21 cellular contexts compared by ENCODE assay signal in genomic region chr6:42263165-42263852, GRCh38. TPM values are rescaled to one million over a fixed set of nuclear protein-coding genes. Genes with fewer than 3 reads are reported as not detected.
DNase-seq lines count a peak whose midpoint lies in the region; ATAC-seq and TF ChIP-seq lines count a peak whose summit lies in the region.
"Had no signal": no experiment of that assay in that cellular context is flagged by ENCODE, and none has a peak within 500 bp of the region (broad histone marks: within the 10 kb centered on the region; RNA-seq: fewer than 3 reads in every experiment).

No MANE protein-coding gene starts in this region.

- peaks cover 8% of the 10 kb centered on the region for H3K4me1 Mint-ChIP-seq in activated CD4-positive, alpha-beta T cell treated with anti-CD3 and anti-CD28 coated beads, Interleukin-2, amount 10 ng/mL, durations not matched to agents 24 days and 14 days
- H3K4me1 Mint-ChIP-seq in endothelial cell (ENCODE audit: unreplicated experiment) (peaks cover 15% of the 10 kb centered on the region), neural crest cell (peaks cover 10% of the 10 kb centered on the region)
- H3K4me1 Mint-ChIP-seq: activated CD4-positive, alpha-beta T cell treated with anti-CD3 and anti-CD28 coated beads for 36 hours had no signal

- H3K27ac Mint-ChIP-seq in activated CD4-positive, alpha-beta T cell treated with anti-CD3 and anti-CD28 coated beads, Interleukin-2, amount 10 ng/mL, durations not matched to agents 24 days and 14 days = peak overlapping the region; percentile 41
- H3K27ac Mint-ChIP-seq in endothelial cell (ENCODE audit: unreplicated experiment) (peak overlapping the region; percentile 57), neural crest cell (ENCODE audit: unreplicated experiment) (peak overlapping the region; percentile 78)
- H3K27ac Mint-ChIP-seq: activated CD4-positive, alpha-beta T cell treated with anti-CD3 and anti-CD28 coated beads for 36 hours; activated naive CD8-positive, alpha-beta T cell; stimulated activated naive CD8-positive, alpha-beta T cell treated with anti-CD3 and anti-CD28 coated beads, Interleukin-15, Interleukin-2, amounts not matched to agents 100 ng/mL and 50 ng/mL, for 24 hours had no signal

- CTCF ChIA-PET in RWPE1 (lab: Yijun Ruan, JAX) = interaction anchor here (0.6 to 0.7 kb wide), 2 partner anchors 96 to 285 kb away, joined by 3 to 4 read pairs; no protein-coding TSS in a partner anchor

- no peaks in the 10 kb centered on the region for H3K9me3 Mint-ChIP-seq in activated CD4-positive, alpha-beta T cell treated with anti-CD3 and anti-CD28 coated beads, Interleukin-2, amount 10 ng/mL, durations not matched to agents 24 days and 14 days
- H3K9me3 Mint-ChIP-seq in endothelial cell (ENCODE audit: unreplicated experiment) = no peaks in the 10 kb centered on the region
- H3K9me3 Mint-ChIP-seq in neural crest cell = no peaks in the 10 kb centered on the region
- H3K9me3 Mint-ChIP-seq: stimulated activated naive CD8-positive, alpha-beta T cell treated with anti-CD3 and anti-CD28 coated beads, Interleukin-15, Interleukin-2, amounts not matched to agents 100 ng/mL and 50 ng/mL, for 24 hours had no signal

- no peaks in the 10 kb centered on the region for H3K27me3 Mint-ChIP-seq in activated CD4-positive, alpha-beta T cell treated with anti-CD3 and anti-CD28 coated beads, Interleukin-2, amount 10 ng/mL, durations not matched to agents 24 days and 14 days
- H3K27me3 Mint-ChIP-seq in endothelial cell (ENCODE audit: unreplicated experiment) = peaks cover 3% of the 10 kb centered on the region
- H3K27me3 Mint-ChIP-seq in neural crest cell (ENCODE audit: low read depth) = no peaks in the 10 kb centered on the region
- H3K27me3 Mint-ChIP-seq: activated CD4-positive, alpha-beta T cell treated with anti-CD3 and anti-CD28 coated beads for 36 hours; activated naive CD8-positive, alpha-beta T cell; stimulated activated naive CD8-positive, alpha-beta T cell treated with anti-CD3 and anti-CD28 coated beads, Interleukin-15, Interleukin-2, amounts not matched to agents 100 ng/mL and 50 ng/mL, for 24 hours had no signal

- POLR2A ChIA-PET in RWPE1 (lab: Yijun Ruan, JAX; ENCODE audit: low non-redundant PET) = no interaction called here

- H3K4me3 Mint-ChIP-seq in activated CD4-positive, alpha-beta T cell treated with anti-CD3 and anti-CD28 coated beads, Interleukin-2, amount 10 ng/mL, durations not matched to agents 24 days and 14 days = no peak overlapping the region
- H3K4me3 Mint-ChIP-seq in endothelial cell (ENCODE audit: unreplicated experiment) = no peak overlapping the region
- H3K4me3 Mint-ChIP-seq in neural crest cell = no peak overlapping the region
- H3K4me3 Mint-ChIP-seq: activated CD4-positive, alpha-beta T cell treated with anti-CD3 and anti-CD28 coated beads for 36 hours; activated naive CD8-positive, alpha-beta T cell; stimulated activated naive CD8-positive, alpha-beta T cell treated with anti-CD3 and anti-CD28 coated beads, Interleukin-15, Interleukin-2, amounts not matched to agents 100 ng/mL and 50 ng/mL, for 24 hours had no signal

- intact Hi-C loops in activated CD4-positive, alpha-beta T cell treated with anti-CD3 and anti-CD28 coated beads, Interleukin-2, amount 10 ng/mL, durations not matched to agents 24 days and 14 days (cut with micrococcal nuclease) = loop anchor here (5.0 kb wide), 1 partner anchor 269 kb away; no protein-coding TSS in a partner anchor

- peak overlapping the region; percentile 17 for H3K27ac ChIP-seq in RWPE1
- H3K27ac ChIP-seq: 22Rv1, HL-60, psoas muscle, SK-N-MC had no signal

- peaks cover 29% of the 10 kb centered on the region for H3K36me3 Mint-ChIP-seq in activated CD4-positive, alpha-beta T cell treated with anti-CD3 and anti-CD28 coated beads, Interleukin-2, amount 10 ng/mL, durations not matched to agents 24 days and 14 days (ENCODE audit: low read depth)
- peaks cover 13% of the 10 kb centered on the region for H3K36me3 Mint-ChIP-seq in endothelial cell (ENCODE audit: low read depth, unreplicated experiment)
- peaks cover 8% of the 10 kb centered on the region for H3K36me3 Mint-ChIP-seq in neural crest cell (ENCODE audit: low read depth)

- DNase-seq in activated CD4-positive, alpha-beta T cell treated with anti-CD3 and anti-CD28 coated beads, Interleukin-2, amount 10 ng/mL, durations not matched to agents 24 days and 14 days = no peak
- DNase-seq in activated CD4-positive, alpha-beta T cell treated with anti-CD3 and anti-CD28 coated beads, Interleukin-2, amount 50 U/mL, for 48 hours = no peak
- DNase-seq in RWPE1 (ENCODE audit: low spot score) (no peak), endothelial cell (ENCODE audit: low spot score) (peak; percentile 37), neural crest cell (ENCODE audit: low read depth, low spot score) (no peak), NCI-H2227 (lab: John Stamatoyannopoulos, UW; ENCODE audit: unreplicated experiment) (no peak)
- no peak for DNase-seq in stimulated activated CD8-positive, alpha-beta memory T cell treated with anti-CD3 and anti-CD28 coated beads, Interleukin-4, amount 100 ng/mL, for 48 hours
- DNase-seq: activated CD4-positive, alpha-beta T cell treated with anti-CD3 and anti-CD28 coated beads for 36 hours; anterior cingulate cortex; caudate nucleus; gastrocnemius medialis; hippocampal formation; NCI-H146; NCI-H446 treated with DMSO at 0.1 percent for 48 hours had no signal

- ATAC-seq in GM18511 (IDR thresholded peaks at IDR 0.05; ENCODE audit: unreplicated experiment) = no peak
- ATAC-seq: activated CD4-positive, alpha-beta T cell treated with anti-CD3 and anti-CD28 coated beads for 36 hours; psoas muscle had no signal

- TF ChIP-seq CTCF in RWPE1 (conservative IDR thresholded peaks at IDR 0.05; ENCODE audit: low read depth) = no peak
- TF ChIP-seq CTCF in endothelial cell (IDR thresholded peaks at IDR 0.05; ENCODE audit: unreplicated experiment) = no peak
- no peak for TF ChIP-seq CTCF in neural crest cell (conservative IDR thresholded peaks at IDR 0.05)

RNA-seq across cellular contexts. Expression of gene MRPS10, which starts 45.6 kb away (rescaled TPM):
- 49.4 and 50.8 TPM in 2 replicates for total RNA-seq in activated CD4-positive, alpha-beta T cell treated with anti-CD3 and anti-CD28 coated beads, Interleukin-2, amount 10 ng/mL, durations not matched to agents 24 days and 14 days
- total RNA-seq in endothelial cell (ENCODE audit: unreplicated experiment) (21.9 TPM), neural crest cell (29.0 and 32.0 TPM in 2 replicates)
